ENCODE assay signal across 17 cellular contexts in genomic region chr11:79244805-79245197, GRCh38.
DNase-seq lines count a peak whose midpoint lies in the region; ATAC-seq and TF ChIP-seq lines count a peak whose summit lies in the region.
"Had no signal": no experiment of that assay in that cellular context is flagged by ENCODE, and none has a peak within 500 bp of the region (broad histone marks: within the 10 kb centered on the region; RNA-seq: fewer than 3 reads in every experiment).

No MANE protein-coding gene starts in this region.

- ATAC-seq in HG02642 (IDR thresholded peaks at IDR 0.05; ENCODE audit: poor library complexity, unreplicated experiment) = no peak
- no peak for ATAC-seq in HG03135 (IDR thresholded peaks at IDR 0.05; ENCODE audit: unreplicated experiment)

- no peaks in the 10 kb centered on the region for H3K79me2 ChIP-seq in fibroblast of lung (ENCODE audit: control insufficient read depth, insufficient read depth, low read length)

- no peak for TF ChIP-seq CTCF in ascending aorta (IDR thresholded peaks at IDR 0.05)
- no peak for TF ChIP-seq CTCF in fibroblast of lung (conservative IDR thresholded peaks at IDR 0.05 in 1 of 2, IDR thresholded peaks at IDR 0.05 in 1 of 2; ENCODE audit: low read depth in 1 of 2, low read length in 2 of 2)

- no peak overlapping the region for H3K4me3 ChIP-seq in BLaER1 treated with 17β-estradiol and CSF1 and Interleukin-3, amounts not matched to agents 10 nM and 100 nM
- H3K4me3 ChIP-seq in ascending aorta = no peak overlapping the region
- no peak overlapping the region for H3K4me3 ChIP-seq in fibroblast of lung (replicated peaks in 1 of 4; ENCODE audit: control extremely low read depth in 1 of 4, insufficient read depth in 1 of 4, low read depth in 3 of 4, low read length in 4 of 4)
- H3K4me3 ChIP-seq in skeletal muscle satellite cell (ENCODE audit: low read length) = no peak overlapping the region
- H3K4me3 ChIP-seq: spleen had no signal

- intact Hi-C loops in ascending aorta (cut with DNase I) = loop anchor here (5.0 kb wide), 3 partner anchors 72 to 192 kb away; no protein-coding TSS in a partner anchor
- intact Hi-C loops in posterior vena cava (cut with DNase I) = no loop called here

- H3K9me3 ChIP-seq in BLaER1 treated with 17β-estradiol and CSF1 and Interleukin-3, amounts not matched to agents 10 nM and 100 nM (replicated peaks in 1 of 11) = no peaks in the 10 kb centered on the region
- H3K9me3 ChIP-seq in ascending aorta = no peaks in the 10 kb centered on the region
- H3K9me3 ChIP-seq in fibroblast of lung (ENCODE audit: control insufficient read depth, insufficient read depth, low read depth, low read length) = no peaks in the 10 kb centered on the region
- H3K9me3 ChIP-seq in skeletal muscle satellite cell (replicated peaks; ENCODE audit: low read length) = no peaks in the 10 kb centered on the region
- H3K9me3 ChIP-seq: spleen had no signal

- peak overlapping the region in 4 of 11 experiments; percentile 16 to 60 (median 52); a peak in 5 of 22 replicates for H3K27ac ChIP-seq in BLaER1 treated with 17β-estradiol and CSF1 and Interleukin-3, amounts not matched to agents 10 nM and 100 nM
- peak overlapping the region; percentile 73 to 89 for H3K27ac ChIP-seq in ascending aorta
- H3K27ac ChIP-seq in fibroblast of lung (ENCODE audit: insufficient read depth, low read length) = peak overlapping the region; percentile 74
- H3K27ac ChIP-seq: spleen had no signal

- no peak overlapping the region for H2AFZ ChIP-seq in fibroblast of lung (ENCODE audit: low read length)

- H4K20me1 ChIP-seq in BLaER1 treated with 17β-estradiol and CSF1 and Interleukin-3, amounts not matched to agents 10 nM and 100 nM = no peaks in the 10 kb centered on the region
- no peaks in the 10 kb centered on the region for H4K20me1 ChIP-seq in fibroblast of lung (ENCODE audit: control insufficient read depth, extremely low read depth, insufficient read depth, low read length)

- DNase-seq in ascending aorta (ENCODE audit: low spot score in 2 of 2) (no peak), fibroblast of lung (ENCODE audit: low read depth in 2 of 2) (no peak), amniotic stem cell (lab: John Stamatoyannopoulos, UW) (no peak), posterior vena cava (ENCODE audit: low spot score) (no peak)
- DNase-seq: ACHN; activated CD4-positive, alpha-beta T cell treated with anti-CD3 and anti-CD28 coated beads, Interleukin-2, amount 50 U/mL, for 1 hour; activated gamma-delta T cell treated with Interleukin-2 at 50 U/mL for 16 hours; DMS 273 treated with DMSO at 0.1 percent for 48 hours; GOT3; NCI-H1092 treated with DMSO at 0.1 percent for 48 hours; NCI-H526; SHP77; spleen had no signal

- peak overlapping the region in 9 of 11 experiments; percentile 2 to 66 (median 47); a peak in 12 of 22 replicates for H3K4me2 ChIP-seq in BLaER1 treated with 17β-estradiol and CSF1 and Interleukin-3, amounts not matched to agents 10 nM and 100 nM
- H3K4me2 ChIP-seq in fibroblast of lung (ENCODE audit: extremely low read depth, insufficient read depth, low read length) (peak overlapping the region; percentile 62), skeletal muscle satellite cell (ENCODE audit: low read length) (peak overlapping the region; percentile 69)

- no peaks in the 10 kb centered on the region for H3K36me3 ChIP-seq in BLaER1 treated with 17β-estradiol and CSF1 and Interleukin-3, amounts not matched to agents 10 nM and 100 nM
- no peaks in the 10 kb centered on the region for H3K36me3 ChIP-seq in ascending aorta
- H3K36me3 ChIP-seq in fibroblast of lung (ENCODE audit: control insufficient read depth, insufficient read depth, low read length) = no peaks in the 10 kb centered on the region
- no peaks in the 10 kb centered on the region for H3K36me3 ChIP-seq in skeletal muscle satellite cell (ENCODE audit: insufficient read depth, low read length)
- H3K36me3 ChIP-seq: spleen had no signal

- H3K27me3 ChIP-seq in BLaER1 treated with 17β-estradiol and CSF1 and Interleukin-3, amounts not matched to agents 10 nM and 100 nM = no peaks in the 10 kb centered on the region
- H3K27me3 ChIP-seq in ascending aorta = no peaks in the 10 kb centered on the region
- H3K27me3 ChIP-seq in fibroblast of lung (ENCODE audit: control insufficient read depth, insufficient read depth, low read length) = no peaks in the 10 kb centered on the region
- H3K27me3 ChIP-seq in skeletal muscle satellite cell (ENCODE audit: control insufficient read depth, insufficient read depth, low read length) = no peaks in the 10 kb centered on the region

- H3K4me1 ChIP-seq in BLaER1 treated with 17β-estradiol and CSF1 and Interleukin-3, amounts not matched to agents 10 nM and 100 nM = peaks cover 28 to 62% (median 49%) of the 10 kb centered on the region in 10 experiments
- H3K4me1 ChIP-seq in ascending aorta (peaks cover 5 to 23% of the 10 kb centered on the region in 2 donors), fibroblast of lung (ENCODE audit: control insufficient read depth, extremely low read depth, insufficient read depth, low read length) (peaks cover 18% of the 10 kb centered on the region), skeletal muscle satellite cell (ENCODE audit: control insufficient read depth, insufficient read depth, low read length) (peaks cover 36% of the 10 kb centered on the region)
- H3K4me1 ChIP-seq: spleen had no signal

- H3K9ac ChIP-seq in BLaER1 treated with 17β-estradiol and CSF1 and Interleukin-3, amounts not matched to agents 10 nM and 100 nM = 0 out of 22 replicates have a peak overlapping the region, but pooled peaks of 1 of the 11 experiments have one; percentile 38
- H3K9ac ChIP-seq in fibroblast of lung (ENCODE audit: insufficient read depth, low read length) (no peak overlapping the region), skeletal muscle satellite cell (ENCODE audit: low read depth, low read length) (peak overlapping the region; percentile 27)
